Comparison of ENCODE assay signal across 18 cellular contexts in the genomic region with DNA sequence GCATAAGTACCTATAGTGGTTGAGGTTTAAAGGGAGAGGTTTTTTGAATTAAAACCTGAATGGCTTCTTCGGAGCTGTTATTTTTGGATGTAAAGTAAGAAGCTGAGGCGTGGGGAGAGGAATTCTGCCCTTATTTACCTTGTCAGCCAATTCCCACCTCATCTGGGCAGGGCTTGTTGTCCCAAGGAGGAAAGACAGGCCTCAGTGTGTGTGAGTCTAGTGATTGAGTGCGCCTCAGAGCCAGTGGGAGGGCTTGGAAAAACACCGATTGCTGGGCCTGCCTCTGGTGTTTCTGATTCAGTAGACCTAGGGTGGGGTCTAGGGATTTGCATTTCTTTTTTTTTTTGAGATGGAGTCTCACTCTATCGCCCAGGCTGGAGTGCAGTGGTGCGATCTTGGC.
DNase-seq lines count a peak whose midpoint lies in the region; ATAC-seq and TF ChIP-seq lines count a peak whose summit lies in the region.
"Had no signal": no experiment of that assay in that cellular context is flagged by ENCODE, and none has a peak within 500 bp of the region (broad histone marks: within the 10 kb centered on the region; RNA-seq: fewer than 3 reads in every experiment).

No MANE protein-coding gene starts in this region.

- H3K4me1 ChIP-seq in right atrium auricular region (peaks cover 0 to 31% of the 10 kb centered on the region in 2 donors), mesenchymal stem cell (ENCODE audit: control insufficient read depth, insufficient read depth, low read depth, low read length) (peaks cover 23% of the 10 kb centered on the region), H9 (ENCODE audit: insufficient read depth, low read length) (no peaks in the 10 kb centered on the region; the same call in 1 of the 2 replicates)

- intact Hi-C loops in Right ventricle myocardium inferior (cut with DNase I) = loop anchor here (5.0 kb wide), 1 partner anchor 34 kb away; no protein-coding TSS in a partner anchor

- H2BK12ac ChIP-seq in mesenchymal stem cell (ENCODE audit: low read length in 2 of 2) = peak overlapping the region in 1 of 2 experiments; percentile 10
- no peak overlapping the region for H2BK12ac ChIP-seq in H9 (ENCODE audit: insufficient read length, low read depth, low read length)

- H3K18ac ChIP-seq in mesenchymal stem cell (ENCODE audit: low read depth in 1 of 2, low read length in 2 of 2) (peak overlapping the region in 1 of 2 experiments; percentile 41), H9 (ENCODE audit: insufficient read length, low read depth, low read length) (no peak overlapping the region)

- H3K9me3 ChIP-seq in right atrium auricular region (no peaks in the 10 kb centered on the region), mesenchymal stem cell (ENCODE audit: control insufficient read depth, low read length) (no peaks in the 10 kb centered on the region), H9 (ENCODE audit: control insufficient read depth, low read depth, low read length) (no peaks in the 10 kb centered on the region)
- H3K9me3 ChIP-seq: A549, heart right ventricle had no signal

- no peak overlapping the region for H3K23ac ChIP-seq in mesenchymal stem cell (ENCODE audit: low read length in 2 of 2)
- no peak overlapping the region for H3K23ac ChIP-seq in H9 (ENCODE audit: insufficient read length, low read depth, low read length)

- DNase-seq in Right ventricle myocardium inferior (ENCODE audit: missing footprints) (no peak), right atrium auricular region (ENCODE audit: low spot score) (no peak), coronary artery (ENCODE audit: low spot score) (no peak), mesenchymal stem cell (no peak), omental fat pad (ENCODE audit: low spot score) (no peak), H9 (no peak)
- DNase-seq: activated CD4-positive, alpha-beta T cell treated with anti-CD3 and anti-CD28 coated beads for 4 hours; C1 segment of cervical spinal cord; effector CD4-positive, alpha-beta T cell; heart right ventricle; NCI-H226; NK-92 treated with Interleukin-12 subunit alpha and Interleukin-12 subunit beta, amount 100 ng/mL, for 24 hours; posterior cingulate gyrus; stimulated activated naive CD8-positive, alpha-beta T cell treated with anti-CD3 and anti-CD28 coated beads, Interleukin-15, Interleukin-2, amounts not matched to agents 100 U/mL and 50 U/mL, for 24 hours had no signal

- TF ChIP-seq CTCF in right atrium auricular region (IDR thresholded peaks at IDR 0.05) (no peak), coronary artery (IDR thresholded peaks at IDR 0.05) (no peak), omental fat pad (IDR thresholded peaks at IDR 0.05) (no peak), H9 (conservative IDR thresholded peaks at IDR 0.05) (no peak)

- no peak overlapping the region for H2BK15ac ChIP-seq in mesenchymal stem cell (ENCODE audit: low read depth, poor library complexity, severe bottlenecking)
- H2BK15ac ChIP-seq in H9 (ENCODE audit: low read depth, low read length) = no peak overlapping the region

- H3K4me3 Mint-ChIP-seq in H9 = no peak overlapping the region

- H4K91ac ChIP-seq in mesenchymal stem cell (ENCODE audit: low read length) = no peak overlapping the region
- no peak overlapping the region for H4K91ac ChIP-seq in H9 (ENCODE audit: insufficient read length, low read depth, low read length)

- H3K14ac ChIP-seq in mesenchymal stem cell (ENCODE audit: low read length in 2 of 2) (no peak overlapping the region), H9 (ENCODE audit: insufficient read depth, low read length) (no peak overlapping the region)

- H4K20me1 ChIP-seq in H9 (ENCODE audit: control insufficient read depth, insufficient read depth, insufficient read length) = no peaks in the 10 kb centered on the region

- no peaks in the 10 kb centered on the region; the same call in 1 of the 2 replicates for H3K79me2 ChIP-seq in H9 (ENCODE audit: insufficient read depth, low read length)

- H3K4me1 Mint-ChIP-seq in H9 = peaks cover 3 to 5% of the 10 kb centered on the region in 2 experiments; a peak in 1 of 4 replicates

- H3K27ac ChIP-seq in right atrium auricular region = no peak overlapping the region
- peak overlapping the region; percentile 35 to 59 for H3K27ac ChIP-seq in coronary artery
- no peak overlapping the region for H3K27ac ChIP-seq in mesenchymal stem cell (ENCODE audit: low read length, poor library complexity, severe bottlenecking)
- H3K27ac ChIP-seq in H9 (ENCODE audit: insufficient read length, low read depth, low read length) = no peak overlapping the region

- H3K9me3 Mint-ChIP-seq in H9 = no peaks in the 10 kb centered on the region
- H3K9me3 Mint-ChIP-seq: activated T-helper 2 cell treated with anti-CD3 and anti-CD28 coated beads, Interferon-gamma antibody, Interleukin-2, Interleukin-4, amounts not matched to agents 10 μg/mL and 5 μg/mL and 100 μg/mL, durations not matched to agents 14 hours and 24 hours and 36 hours had no signal

- H3K4me2 ChIP-seq in mesenchymal stem cell (ENCODE audit: low read length, poor library complexity, severe bottlenecking) = no peak overlapping the region
- H3K4me2 ChIP-seq in H9 (ENCODE audit: insufficient read depth, insufficient read length, low read length) = no peak overlapping the region

- no peak overlapping the region for H2BK20ac ChIP-seq in H9 (ENCODE audit: low read depth, low read length, poor library complexity, severe bottlenecking)

- no peaks in the 10 kb centered on the region for H3K36me3 Mint-ChIP-seq in H9 (ENCODE audit: insufficient read depth in 1 of 3, low read depth in 3 of 3)

- no peak overlapping the region for H4K5ac ChIP-seq in H9 (ENCODE audit: insufficient read length, low read depth, low read length)

- H3K27me3 Mint-ChIP-seq in H9 (ENCODE audit: low read depth) = no peaks in the 10 kb centered on the region

- H2AK5ac ChIP-seq in mesenchymal stem cell (ENCODE audit: low read length, severe bottlenecking) (no peak overlapping the region), H9 (ENCODE audit: insufficient read length, low read length) (no peak overlapping the region)

- no peak overlapping the region for H4K8ac ChIP-seq in mesenchymal stem cell (ENCODE audit: low read length)
- H4K8ac ChIP-seq in H9 (replicated peaks; ENCODE audit: insufficient read length, low read depth, low read length) = no peak overlapping the region

- WGBS in mesenchymal stem cell = 95% methylated on average over 4 of the region's 6 CpGs
- no CpG with 5 or more reads among the region's 6 CpGs for WGBS in H9 (ENCODE audit: extremely low coverage, insufficient read length, low lambda C conversion rate)

- no peak overlapping the region for H2BK5ac ChIP-seq in mesenchymal stem cell (ENCODE audit: low read depth, low read length, poor library complexity, severe bottlenecking)
- no peak overlapping the region for H2BK5ac ChIP-seq in H9 (ENCODE audit: insufficient read length, low read length)

- no peak overlapping the region for H2BK120ac ChIP-seq in mesenchymal stem cell (ENCODE audit: low read depth, low read length)
- H2BK120ac ChIP-seq in H9 (ENCODE audit: low read depth, low read length, poor library complexity, severe bottlenecking) = no peak overlapping the region

- H3K9ac ChIP-seq in mesenchymal stem cell (ENCODE audit: low read length) (peak overlapping the region; percentile 37), H9 (ENCODE audit: extremely low read depth, insufficient read length, low read length) (no peak overlapping the region)

- no peak overlapping the region for H3K4me3 ChIP-seq in right atrium auricular region
- no peak overlapping the region for H3K4me3 ChIP-seq in coronary artery
- no peak overlapping the region for H3K4me3 ChIP-seq in mesenchymal stem cell (ENCODE audit: insufficient read depth in 1 of 2, low read depth in 1 of 2, low read length in 2 of 2)
- H3K4me3 ChIP-seq: A549, heart right ventricle had no signal

- ATAC-seq in Right ventricle myocardium inferior = peak; percentile 33
- ATAC-seq in omental fat pad (ENCODE audit: low FRiP score) = no peak
- ATAC-seq in GM18907 (IDR thresholded peaks at IDR 0.05; ENCODE audit: unreplicated experiment) = no peak
- no peak for ATAC-seq in HG02840 (IDR thresholded peaks at IDR 0.05; ENCODE audit: low FRiP score, unreplicated experiment)
- ATAC-seq: stimulated activated naive CD8-positive, alpha-beta T cell treated with anti-CD3 and anti-CD28 coated beads, Interleukin-15, Interleukin-2, amounts not matched to agents 100 U/mL and 50 U/mL, for 24 hours had no signal

- no peak overlapping the region for H3T11ph ChIP-seq in H9 (ENCODE audit: low read length)

- H3K4ac ChIP-seq in mesenchymal stem cell (ENCODE audit: low read depth in 1 of 2, low read length in 2 of 2) = no peak overlapping the region
- H3K4ac ChIP-seq in H9 (ENCODE audit: low read depth, low read length) = no peak overlapping the region

- H3K27me3 ChIP-seq in right atrium auricular region (no peaks in the 10 kb centered on the region), mesenchymal stem cell (ENCODE audit: control insufficient read depth in 1 of 2, insufficient read depth in 1 of 2, low read length in 2 of 2) (no peaks in the 10 kb centered on the region), H9 (ENCODE audit: insufficient read depth, low read length) (no peaks in the 10 kb centered on the region)
- H3K27me3 ChIP-seq: heart right ventricle had no signal

- no peak overlapping the region for H2AFZ ChIP-seq in mesenchymal stem cell (ENCODE audit: low read depth, low read length)
- H2AFZ ChIP-seq in H9 (ENCODE audit: low read length) = no peak overlapping the region

- H3K23me2 ChIP-seq in H9 (ENCODE audit: insufficient read length, low read depth, low read length, poor library complexity, severe bottlenecking) = no peaks in the 10 kb centered on the region

- H3K36me3 ChIP-seq in right atrium auricular region = no peaks in the 10 kb centered on the region
- peaks cover 0 to 5% of the 10 kb centered on the region in 2 experiments for H3K36me3 ChIP-seq in mesenchymal stem cell (ENCODE audit: control insufficient read depth in 1 of 2, insufficient read depth in 2 of 2, low read depth in 1 of 2, low read length in 2 of 2)

- no peak overlapping the region for H3K56ac ChIP-seq in H9 (ENCODE audit: insufficient read length, low read depth, low read length)

- H3K27ac Mint-ChIP-seq in H9 = no peak overlapping the region
- H3K27ac Mint-ChIP-seq: activated T-helper 2 cell treated with anti-CD3 and anti-CD28 coated beads, Interferon-gamma antibody, Interleukin-2, Interleukin-4, amounts not matched to agents 10 μg/mL and 5 μg/mL and 100 μg/mL, durations not matched to agents 14 hours and 24 hours and 36 hours had no signal

- H3K79me1 ChIP-seq in mesenchymal stem cell (replicated peaks; ENCODE audit: low read length, poor library complexity, severe bottlenecking) (peaks cover 12% of the 10 kb centered on the region), H9 (ENCODE audit: insufficient read depth, low read depth, low read length, poor library complexity, severe bottlenecking) (no peaks in the 10 kb centered on the region)

Comparison
In these comparisons a context has a peak if more than half of its experiments do, and no peak if none do; other contexts are left out.
1. H3K27ac ChIP-seq: peak in coronary artery (2 of 2); none in right atrium auricular region (0 of 2), mesenchymal stem cell (single experiment) and H9 (single experiment).